Comparison of ENCODE assay signal across 1 cellular context in the genomic region with DNA sequence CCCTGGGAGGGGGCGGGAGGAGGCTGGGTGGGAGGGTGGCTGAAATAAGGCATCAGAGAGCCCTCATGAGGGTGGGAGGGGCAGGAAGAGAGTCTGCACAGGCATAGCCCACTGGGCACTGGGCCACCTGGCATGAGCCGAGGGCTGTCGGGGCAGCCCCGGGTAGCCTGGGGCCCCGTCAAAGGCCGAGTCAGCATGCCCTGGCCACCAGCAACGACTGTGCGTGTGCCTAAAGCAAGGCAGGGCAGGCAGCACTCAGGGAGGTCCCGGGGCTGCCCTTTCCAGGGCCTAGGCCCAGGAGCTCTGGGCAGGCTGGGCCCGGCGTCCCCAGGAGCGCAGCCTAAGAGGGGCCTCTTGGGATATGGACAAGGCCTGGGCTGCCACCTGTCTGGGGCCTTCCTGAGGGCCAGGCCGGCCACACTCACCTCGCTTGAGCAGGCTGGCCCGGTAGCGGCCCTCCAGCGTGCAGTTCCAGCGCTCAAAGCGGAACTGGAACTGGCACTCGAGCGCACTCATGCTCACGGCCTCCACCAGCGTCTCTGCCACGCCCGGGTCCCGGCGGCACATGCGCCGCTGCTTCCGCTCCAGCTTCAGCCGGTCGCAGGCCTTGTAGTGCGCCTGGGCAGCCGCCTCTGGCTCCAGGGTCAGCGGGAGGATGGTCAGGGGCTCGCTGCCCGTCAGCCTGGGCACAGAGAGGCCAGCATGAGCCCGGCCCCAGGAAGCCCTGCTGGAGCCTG.
TF ChIP-seq lines count a peak whose summit lies in the region.

No MANE protein-coding gene starts in this region.

TF ChIP-seq in H1, 55 proteins besides CTCF, POLR2A, EP300 and RAD21 (continued from another document):
- TF ChIP-seq, protein P1, sequence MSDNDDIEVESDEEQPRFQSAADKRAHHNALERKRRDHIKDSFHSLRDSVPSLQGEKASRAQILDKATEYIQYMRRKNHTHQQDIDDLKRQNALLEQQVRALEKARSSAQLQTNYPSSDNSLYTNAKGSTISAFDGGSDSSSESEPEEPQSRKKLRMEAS (IDR thresholded peaks at IDR 0.05): no peak
- no peak for TF ChIP-seq YY1 (IDR thresholded peaks at IDR 0.05; ENCODE audit: low read depth, low read length)
- TF ChIP-seq BRCA1 (IDR thresholded peaks at IDR 0.05; ENCODE audit: low read depth, low read length): no peak
